18 cellular contexts compared by ENCODE assay signal in the genomic region with DNA sequence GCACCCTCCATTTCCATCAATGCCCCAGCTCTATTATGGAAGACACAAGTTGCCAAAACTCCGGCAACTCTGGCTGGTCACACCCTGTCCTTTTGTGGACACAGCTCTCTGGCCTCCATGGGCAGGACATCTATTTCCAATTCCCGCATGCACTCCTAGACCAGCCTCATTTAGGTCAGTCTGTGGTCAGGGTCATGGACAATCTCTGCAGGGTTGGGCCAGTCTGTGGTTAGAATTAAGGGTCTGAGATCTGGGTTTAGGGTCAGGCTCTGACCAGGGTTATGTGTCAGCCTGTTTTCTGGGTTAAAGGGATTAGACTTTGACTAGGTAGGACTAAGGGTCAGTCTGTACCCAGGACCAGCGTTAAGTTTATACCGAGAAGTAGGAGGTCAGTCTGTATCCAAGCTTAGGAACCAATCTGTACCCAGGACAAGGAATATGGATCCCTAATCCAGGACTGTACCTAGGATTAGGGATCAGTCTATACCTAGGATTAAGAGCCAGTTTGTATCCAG.
DNase-seq lines count a peak whose midpoint lies in the region; ATAC-seq and TF ChIP-seq lines count a peak whose summit lies in the region.
"Had no signal": no experiment of that assay in that cellular context is flagged by ENCODE, and none has a peak within 500 bp of the region (broad histone marks: within the 10 kb centered on the region; RNA-seq: fewer than 3 reads in every experiment).

No MANE protein-coding gene starts in this region.

- POLR2A ChIA-PET in PC-9 (lab: Charles Lee; ENCODE audit: unreplicated experiment), result no interaction called here

- H2AFZ ChIP-seq in PC-9 (no peak overlapping the region), neuronal stem cell (ENCODE audit: low read length) (no peak overlapping the region)

- ATAC-seq in upper lobe of right lung, result no peak
- ATAC-seq in lower lobe of right lung, result no peak
- ATAC-seq: Panc1 had no signal

- no peak overlapping the region for H3K18ac ChIP-seq in neuronal stem cell (ENCODE audit: low read length)

- H3K14ac ChIP-seq in neuronal stem cell (ENCODE audit: low read length), result no peak overlapping the region

- no peaks in the 10 kb centered on the region for H3K36me3 ChIP-seq in PC-9 (ENCODE audit: low read depth)
- no peaks in the 10 kb centered on the region for H3K36me3 ChIP-seq in liver (ENCODE audit: control insufficient read depth in 4 of 4, insufficient read depth in 3 of 4, low read depth in 1 of 4, low read length in 3 of 4)
- H3K36me3 ChIP-seq in neuronal stem cell (replicated peaks in 1 of 2; ENCODE audit: control insufficient read depth in 2 of 2, insufficient read depth in 2 of 2, low read length in 2 of 2), result no peaks in the 10 kb centered on the region
- H3K36me3 ChIP-seq in upper lobe of right lung, result no peaks in the 10 kb centered on the region
- H3K36me3 ChIP-seq in lower lobe of right lung, result no peaks in the 10 kb centered on the region
- H3K36me3 ChIP-seq: BLaER1 had no signal

- H3K27ac ChIP-seq in PC-9 (no peak overlapping the region), liver (ENCODE audit: low read depth in 1 of 2, low read length in 2 of 2) (no peak overlapping the region), neuronal stem cell (replicated peaks; ENCODE audit: low read length) (no peak overlapping the region), upper lobe of right lung (peak overlapping the region; percentile 24), lower lobe of right lung (no peak overlapping the region)

- H3K4me1 ChIP-seq in PC-9 (replicated peaks; ENCODE audit: insufficient read depth), result peaks cover 49% of the 10 kb centered on the region
- peaks cover 2 to 16% (median 10%) of the 10 kb centered on the region in 4 donors for H3K4me1 ChIP-seq in liver (ENCODE audit: control insufficient read depth in 4 of 4, insufficient read depth in 4 of 4, low read length in 3 of 4)
- H3K4me1 ChIP-seq in neuronal stem cell (ENCODE audit: control insufficient read depth in 2 of 2, insufficient read depth in 1 of 2, low read depth in 1 of 2, low read length in 2 of 2), result peaks cover 0 to 6% of the 10 kb centered on the region in 2 donors
- no peaks in the 10 kb centered on the region for H3K4me1 ChIP-seq in upper lobe of right lung
- H3K4me1 ChIP-seq in lower lobe of right lung, result no peaks in the 10 kb centered on the region

- peaks cover 24% of the 10 kb centered on the region; the same call in 1 of the 2 replicates for H3F3A ChIP-seq in PC-9 (ENCODE audit: insufficient read depth, low read depth)

- no peaks in the 10 kb centered on the region for H3K9me2 ChIP-seq in PC-9 (ENCODE audit: insufficient read depth)

- TF ChIP-seq CTCF in PC-9 (conservative IDR thresholded peaks at IDR 0.05) (no peak), liver (IDR thresholded peaks at IDR 0.05; ENCODE audit: low read depth, low read length, missing input control) (no peak), upper lobe of right lung (IDR thresholded peaks at IDR 0.05) (no peak), lower lobe of right lung (IDR thresholded peaks at IDR 0.05) (no peak)

- DNase-seq in PC-9 (no peak), neuronal stem cell (ENCODE audit: low spot score) (no peak), upper lobe of right lung (no peak), nucleus accumbens (lab: John Stamatoyannopoulos, UW) (no peak), lower lobe of right lung (no peak), cerebellar nuclear complex (lab: John Stamatoyannopoulos, UW) (no peak)
- DNase-seq: CD4-positive, CD25-positive, alpha-beta regulatory T cell; KG1; MM.1S; NCI-H2029; NCI-H446 treated with DMSO at 0.1 percent for 48 hours; NCI-H526; NCI-H82; NK-92 treated with Interleukin-12 subunit alpha and Interleukin-12 subunit beta, amount 100 ng/mL, for 24 hours; SHP77 treated with DMSO at 0.1 percent for 48 hours had no signal

- H2BK15ac ChIP-seq in neuronal stem cell (ENCODE audit: low read length), result peak overlapping the region; percentile 38

- H3K23ac ChIP-seq in neuronal stem cell (ENCODE audit: low read depth, low read length, poor library complexity), result no peak overlapping the region

- no peak overlapping the region for H4K91ac ChIP-seq in neuronal stem cell (ENCODE audit: low read depth, low read length, poor library complexity)

- H3K9me3 ChIP-seq in PC-9 (ENCODE audit: insufficient read depth, low read depth), result no peaks in the 10 kb centered on the region
- no peaks in the 10 kb centered on the region for H3K9me3 ChIP-seq in liver (ENCODE audit: control insufficient read depth in 4 of 4, low read length in 3 of 4)
- no peaks in the 10 kb centered on the region for H3K9me3 ChIP-seq in neuronal stem cell (replicated peaks in 1 of 2; ENCODE audit: control insufficient read depth in 2 of 2, insufficient read depth in 1 of 2, low read depth in 1 of 2, low read length in 2 of 2)
- no peaks in the 10 kb centered on the region for H3K9me3 ChIP-seq in upper lobe of right lung
- H3K9me3 ChIP-seq in lower lobe of right lung, result no peaks in the 10 kb centered on the region
- H3K9me3 ChIP-seq: BLaER1 had no signal

- BruUV-seq in PC-9 (replicated peaks; lab: Mats Ljungman, UMichigan), result no TSS peak

- intact Hi-C loops in PC-9 (cut with micrococcal nuclease; ENCODE audit: unreplicated experiment), result loop anchor here (5.0 kb wide), 1 partner anchor 80 kb away; a partner anchor contains a TSS
- intact Hi-C loops in upper lobe of right lung (cut with DNase I), result no loop called here
- intact Hi-C loops in lower lobe of right lung (cut with DNase I), result no loop called here

- TF ChIP-seq RAD21 in liver (IDR thresholded peaks at IDR 0.05), result no peak

- no peak overlapping the region for H4K8ac ChIP-seq in neuronal stem cell (ENCODE audit: low read depth, low read length)

- no peaks in the 10 kb centered on the region for H3K79me2 ChIP-seq in PC-9 (ENCODE audit: low read depth)

- H2BK12ac ChIP-seq in neuronal stem cell (ENCODE audit: low read length), result no peak overlapping the region

- no peak overlapping the region for H2BK5ac ChIP-seq in neuronal stem cell (ENCODE audit: low read length)

- H3K4ac ChIP-seq in neuronal stem cell (ENCODE audit: low read length), result no peak overlapping the region

- H3K4me2 ChIP-seq in PC-9, result peak overlapping the region; percentile 6
- no peak overlapping the region for H3K4me2 ChIP-seq in neuronal stem cell (ENCODE audit: insufficient read depth, low read length, poor library complexity, severe bottlenecking)

- H3K79me1 ChIP-seq in neuronal stem cell (ENCODE audit: low read depth, low read length), result no peaks in the 10 kb centered on the region

- CTCF ChIA-PET in PC-9 (lab: Charles Lee), result no interaction called here

- WGBS in liver, result 63% methylated on average over 4 of the region's 4 CpGs
- WGBS in neuronal stem cell (ENCODE audit: extremely low coverage in 2 of 2, insufficient read length in 2 of 2, insufficient replicate concordance in 1 of 2), 2 donors, result no CpG with 5 or more reads among the region's 4 CpGs

- H3K27me3 ChIP-seq in PC-9 (ENCODE audit: insufficient read depth, low read depth), result no peaks in the 10 kb centered on the region
- no peaks in the 10 kb centered on the region for H3K27me3 ChIP-seq in liver (ENCODE audit: control insufficient read depth in 4 of 4, insufficient read depth in 4 of 4, low read length in 3 of 4)
- H3K27me3 ChIP-seq in neuronal stem cell (ENCODE audit: control insufficient read depth in 3 of 3, insufficient read depth in 3 of 3, low read depth in 1 of 3, low read length in 3 of 3), result peaks cover 0 to 40% (median 0%) of the 10 kb centered on the region in 3 experiments
- no peaks in the 10 kb centered on the region for H3K27me3 ChIP-seq in upper lobe of right lung
- H3K27me3 ChIP-seq in lower lobe of right lung (ENCODE audit: low read depth), result no peaks in the 10 kb centered on the region
- H3K27me3 ChIP-seq: BLaER1 had no signal

- no peak overlapping the region for H3K4me3 ChIP-seq in PC-9
- no peak overlapping the region for H3K4me3 ChIP-seq in liver (ENCODE audit: low read depth in 1 of 3, low read length in 3 of 3)
- H3K4me3 ChIP-seq in neuronal stem cell (ENCODE audit: low read length in 2 of 2), result no peak overlapping the region
- no peak overlapping the region for H3K4me3 ChIP-seq in upper lobe of right lung
- no peak overlapping the region for H3K4me3 ChIP-seq in lower lobe of right lung
- H3K4me3 ChIP-seq: BLaER1 had no signal

- H2BK120ac ChIP-seq in neuronal stem cell (ENCODE audit: low read depth, low read length), result no peak overlapping the region

- peak overlapping the region; percentile 40 for H2AK5ac ChIP-seq in neuronal stem cell (ENCODE audit: low read depth, low read length)

- H3K9ac ChIP-seq in liver (ENCODE audit: low read depth in 1 of 2, low read length in 2 of 2), result no peak overlapping the region
- no peak overlapping the region for H3K9ac ChIP-seq in neuronal stem cell (ENCODE audit: low read depth, low read length, poor library complexity)
- H3K9ac ChIP-seq: BLaER1 had no signal

- no peaks in the 10 kb centered on the region for H4K20me1 ChIP-seq in PC-9 (ENCODE audit: insufficient read depth)
- H4K20me1 ChIP-seq: BLaER1 had no signal

TF ChIP-seq in liver, 16 proteins besides CTCF, POLR2A, EP300 and RAD21:
- peak in 1 of 2 donors; percentile 24 for TF ChIP-seq RXRA (IDR thresholded peaks at IDR 0.05)
- peak; percentile 52 to 68 for TF ChIP-seq HNF4A (conservative IDR thresholded peaks at IDR 0.05)
- TF ChIP-seq FOXA2 (IDR thresholded peaks at IDR 0.05), result no peak
- no peak for TF ChIP-seq SP1 (IDR thresholded peaks at IDR 0.05)
- no peak for TF ChIP-seq TAF1 (conservative IDR thresholded peaks at IDR 0.05)
- no peak for TF ChIP-seq JUND (IDR thresholded peaks at IDR 0.05)
